Comparison of ENCODE assay signal across 16 cellular contexts in the genomic region with DNA sequence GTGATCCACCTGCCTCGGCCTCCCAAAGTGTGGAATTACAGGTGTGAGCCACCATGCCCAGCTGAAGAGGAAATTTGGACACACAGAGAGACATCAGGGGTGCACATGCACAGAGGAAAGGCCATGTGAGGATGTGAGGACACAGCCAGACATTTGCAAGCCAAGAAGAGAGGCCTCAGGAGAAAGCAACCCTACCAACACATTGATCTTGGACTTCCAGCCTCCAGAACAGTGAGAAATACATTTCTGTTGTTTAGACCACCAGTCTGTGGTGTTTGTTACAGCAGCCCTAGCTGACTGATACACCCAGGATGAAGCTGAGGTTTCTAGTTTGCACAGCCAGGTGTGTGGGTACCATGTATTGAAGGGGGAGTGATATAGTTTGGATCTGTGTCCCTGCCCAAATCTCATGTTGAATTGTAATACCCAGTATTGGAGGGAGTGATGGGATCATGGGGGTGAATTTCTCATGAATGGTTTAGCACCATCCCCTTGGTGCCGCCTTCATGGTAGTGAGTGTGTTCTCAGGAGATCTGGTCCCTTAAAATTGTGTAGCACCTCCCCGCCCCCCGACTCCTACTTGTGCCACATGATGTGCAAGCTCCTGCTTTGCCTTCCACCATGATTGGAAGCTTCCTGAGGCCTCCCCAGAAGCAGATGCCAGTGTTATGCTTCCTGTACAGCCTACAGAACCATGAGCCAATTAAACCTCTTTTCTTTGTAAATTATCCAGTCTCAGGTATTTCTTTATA.
DNase-seq lines count a peak whose midpoint lies in the region; ATAC-seq and TF ChIP-seq lines count a peak whose summit lies in the region.
"Had no signal": no experiment of that assay in that cellular context is flagged by ENCODE, and none has a peak within 500 bp of the region (broad histone marks: within the 10 kb centered on the region; RNA-seq: fewer than 3 reads in every experiment).

No MANE protein-coding gene starts in this region.

- no peak for TF ChIP-seq POLR2A in stomach (IDR thresholded peaks at IDR 0.05)

- no peaks in the 10 kb centered on the region for H3K27me3 Mint-ChIP-seq in activated T-cell treated with anti-CD3 and anti-CD28 coated beads, Interleukin-2, amount 50 U/mL, for 24 hours
- no peaks in the 10 kb centered on the region for H3K27me3 Mint-ChIP-seq in activated T-cell treated with anti-CD3 and anti-CD28 coated beads, Interleukin-2, amount 50 U/mL, for 72 hours (ENCODE audit: low read depth)
- peaks cover 3 to 5% (median 3%) of the 10 kb centered on the region in 3 donors for H3K27me3 Mint-ChIP-seq in CD14-positive monocyte (ENCODE audit: low read depth in 3 of 3)
- no peaks in the 10 kb centered on the region for H3K27me3 Mint-ChIP-seq in chondrocyte (ENCODE audit: low read depth)

- H3K4me1 Mint-ChIP-seq in activated T-cell treated with anti-CD3 and anti-CD28 coated beads, Interleukin-2, amount 50 U/mL, for 24 hours (ENCODE audit: low read depth): peaks cover 27% of the 10 kb centered on the region
- H3K4me1 Mint-ChIP-seq in activated T-cell treated with anti-CD3 and anti-CD28 coated beads, Interleukin-2, amount 50 U/mL, for 72 hours (ENCODE audit: low read depth): peaks cover 31% of the 10 kb centered on the region
- H3K4me1 Mint-ChIP-seq in CD14-positive monocyte: peaks cover 31% of the 10 kb centered on the region
- peaks cover 8% of the 10 kb centered on the region for H3K4me1 Mint-ChIP-seq in chondrocyte (ENCODE audit: low read depth)

- intact Hi-C loops in CD14-positive monocyte (cut with micrococcal nuclease): no loop called here
- intact Hi-C loops in stomach (cut with DNase I; ENCODE audit: low total_unique reads): no loop called here

- H3K36me3 ChIP-seq in stomach: no peaks in the 10 kb centered on the region

- ATAC-seq in activated T-cell treated with anti-CD3 and anti-CD28 coated beads, Interleukin-2, amount 50 U/mL, for 72 hours (replicated peaks in 1 of 2): no peak
- ATAC-seq in GM18511 (IDR thresholded peaks at IDR 0.05; ENCODE audit: unreplicated experiment) (no peak), HG03039 (IDR thresholded peaks at IDR 0.05; ENCODE audit: unreplicated experiment) (no peak)

- no peaks in the 10 kb centered on the region for H3K9me3 Mint-ChIP-seq in activated T-cell treated with anti-CD3 and anti-CD28 coated beads, Interleukin-2, amount 50 U/mL, for 24 hours
- H3K9me3 Mint-ChIP-seq in activated T-cell treated with anti-CD3 and anti-CD28 coated beads, Interleukin-2, amount 50 U/mL, for 72 hours: peaks cover 2% of the 10 kb centered on the region in 2 donors
- H3K9me3 Mint-ChIP-seq in CD14-positive monocyte (peaks cover 0 to 6% (median 0%) of the 10 kb centered on the region in 7 donors), chondrocyte (ENCODE audit: low read depth) (peaks cover 7% of the 10 kb centered on the region)
- H3K9me3 Mint-ChIP-seq: HFFc6 had no signal

- H3K4me3 Mint-ChIP-seq in activated T-cell treated with anti-CD3 and anti-CD28 coated beads, Interleukin-2, amount 50 U/mL, for 24 hours: no peak overlapping the region
- no peak overlapping the region for H3K4me3 Mint-ChIP-seq in activated T-cell treated with anti-CD3 and anti-CD28 coated beads, Interleukin-2, amount 50 U/mL, for 72 hours
- H3K4me3 Mint-ChIP-seq in CD14-positive monocyte: no peak overlapping the region
- H3K4me3 Mint-ChIP-seq in chondrocyte (ENCODE audit: unreplicated experiment): no peak overlapping the region
- H3K4me3 Mint-ChIP-seq: HFFc6 had no signal

- H3K36me3 Mint-ChIP-seq in activated T-cell treated with anti-CD3 and anti-CD28 coated beads, Interleukin-2, amount 50 U/mL, for 24 hours (ENCODE audit: low read depth): no peaks in the 10 kb centered on the region
- H3K36me3 Mint-ChIP-seq in activated T-cell treated with anti-CD3 and anti-CD28 coated beads, Interleukin-2, amount 50 U/mL, for 72 hours (ENCODE audit: insufficient read depth in 2 of 2): peaks cover 1 to 2% of the 10 kb centered on the region in 2 donors
- H3K36me3 Mint-ChIP-seq in CD14-positive monocyte: peaks cover 0 to 2% of the 10 kb centered on the region in 2 donors
- no peaks in the 10 kb centered on the region for H3K36me3 Mint-ChIP-seq in chondrocyte (ENCODE audit: low read depth)

- no peak overlapping the region for H3K27ac Mint-ChIP-seq in activated T-cell treated with anti-CD3 and anti-CD28 coated beads, Interleukin-2, amount 50 U/mL, for 24 hours
- H3K27ac Mint-ChIP-seq in activated T-cell treated with anti-CD3 and anti-CD28 coated beads, Interleukin-2, amount 50 U/mL, for 72 hours: no peak overlapping the region
- H3K27ac Mint-ChIP-seq in CD14-positive monocyte: peak overlapping the region in 1 of 7 donors; percentile 24
- H3K27ac Mint-ChIP-seq in chondrocyte (ENCODE audit: unreplicated experiment): no peak overlapping the region
- H3K27ac Mint-ChIP-seq: HFFc6 had no signal

- H3K27me3 ChIP-seq in stomach: no peaks in the 10 kb centered on the region

- peaks cover 0 to 9% (median 0%) of the 10 kb centered on the region in 4 donors for H3K4me1 ChIP-seq in stomach

- 96 to 100% (median 98%) methylated on average over 4 of the region's 4 CpGs for WGBS in stomach, 5 donors

- no peak for TF ChIP-seq CTCF in CD14-positive monocyte (IDR thresholded peaks at IDR 0.05)
- no peak for TF ChIP-seq CTCF in chondrocyte (IDR thresholded peaks at IDR 0.05)
- no peak for TF ChIP-seq CTCF in stomach (IDR thresholded peaks at IDR 0.05)

- DNase-seq in activated T-cell treated with anti-CD3 and anti-CD28 coated beads, Interleukin-2, amount 50 U/mL, for 24 hours: peak; percentile 11
- DNase-seq in activated T-cell treated with anti-CD3 and anti-CD28 coated beads, Interleukin-2, amount 50 U/mL, for 72 hours: no peak
- peak; percentile 19 for DNase-seq in CD14-positive monocyte (ENCODE audit: low spot score)
- peak; percentile 29 for DNase-seq in chondrocyte (ENCODE audit: low spot score)
- peak; percentile 13 for DNase-seq in stomach
- DNase-seq: DMS79 treated with DMSO at 0.1 percent for 48 hours, HFFc6, NCI-H1417, NCI-H187, NCI-H226, NCI-H524 treated with DMSO at 0.1 percent for 48 hours, RPMI8226, SIG-M5 had no signal

- no peaks in the 10 kb centered on the region for H3K9me3 ChIP-seq in stomach

- H3K4me3 ChIP-seq in stomach: no peak overlapping the region

- TF ChIP-seq EP300 in stomach (IDR thresholded peaks at IDR 0.05): no peak

- H3K27ac ChIP-seq in stomach: no peak overlapping the region
- H3K27ac ChIP-seq: KMS-11 had no signal

Comparison
In these comparisons a context has a peak if more than half of its experiments do, and no peak if none do; other contexts are left out.
1. DNase-seq: peak in activated T-cell treated with anti-CD3 and anti-CD28 coated beads, Interleukin-2, amount 50 U/mL, for 24 hours (single experiment), CD14-positive monocyte (single experiment), chondrocyte (single experiment) and stomach (single experiment); none in activated T-cell treated with anti-CD3 and anti-CD28 coated beads, Interleukin-2, amount 50 U/mL, for 72 hours (0 of 2).